Comparison of ENCODE assay signal across 9 cellular contexts in the genomic region with DNA sequence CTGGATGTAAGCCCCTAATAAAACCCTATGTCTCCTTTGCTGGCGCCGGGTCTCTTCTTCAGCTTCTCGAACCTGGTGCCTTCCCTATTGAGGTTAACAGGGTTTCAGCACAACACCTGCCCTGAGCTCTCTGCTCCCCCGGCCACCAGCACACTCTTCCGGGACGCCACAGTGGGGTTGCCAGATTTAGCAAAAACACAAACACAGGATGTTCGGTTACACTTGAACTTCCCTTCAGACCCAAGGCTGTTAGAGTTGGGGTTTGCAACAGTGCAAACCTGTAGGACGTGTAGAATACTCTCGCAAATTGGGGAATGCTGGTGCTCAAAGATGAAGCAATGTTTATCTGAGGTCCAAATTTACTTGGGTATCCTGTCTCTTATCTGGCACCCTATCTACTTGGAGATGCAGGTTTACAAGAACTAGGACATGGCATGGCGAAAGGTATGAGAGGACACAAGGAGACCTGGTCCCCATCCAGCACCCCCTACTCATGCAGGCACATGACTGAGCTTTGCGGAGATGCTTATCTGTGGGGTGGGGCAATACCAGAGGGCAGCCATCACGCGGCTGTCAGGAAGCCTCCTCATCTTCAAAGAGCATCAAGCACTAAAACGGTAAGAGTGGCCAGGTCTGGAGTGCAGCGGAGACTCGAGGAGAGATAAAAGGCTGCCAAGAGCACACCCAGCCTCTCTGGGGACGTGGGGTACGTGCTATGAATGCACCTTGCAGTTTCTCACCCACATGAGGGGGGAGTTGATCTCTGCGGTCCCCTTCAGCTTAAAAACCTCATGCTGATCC. TPM values are rescaled to one million over a fixed set of nuclear protein-coding genes. Genes with fewer than 3 reads are reported as not detected.
DNase-seq lines count a peak whose midpoint lies in the region; ATAC-seq and TF ChIP-seq lines count a peak whose summit lies in the region.
"Had no signal": no experiment of that assay in that cellular context is flagged by ENCODE, and none has a peak within 500 bp of the region (broad histone marks: within the 10 kb centered on the region; RNA-seq: fewer than 3 reads in every experiment).

No MANE protein-coding gene starts in this region.

- no peaks in the 10 kb centered on the region for H3K9me3 ChIP-seq in upper lobe of left lung

- TF ChIP-seq CTCF in upper lobe of left lung (IDR thresholded peaks at IDR 0.05) = no peak

- no peaks in the 10 kb centered on the region for H3K27me3 ChIP-seq in upper lobe of left lung

- intact Hi-C loops in left ventricle myocardium superior (cut with micrococcal nuclease) = no loop called here

- no peak overlapping the region for H3K27ac ChIP-seq in upper lobe of left lung

- ATAC-seq in HG03521 (IDR thresholded peaks at IDR 0.05; ENCODE audit: unreplicated experiment) (peak; percentile 68), upper lobe of left lung (ENCODE audit: low FRiP score in 2 of 2) (no peak), left ventricle myocardium superior (no peak)

- DNase-seq in NCI-H82 (lab: John Stamatoyannopoulos, UW) (peak; percentile 58), NCI-H82 treated with DMSO at 0.1 percent for 48 hours (lab: John Stamatoyannopoulos, UW; ENCODE audit: unreplicated experiment) (no peak), upper lobe of left lung (no peak), left ventricle myocardium superior (no peak), AG08395 (ENCODE audit: low spot score) (no peak)
- DNase-seq in activated T-cell treated with anti-CD3 and anti-CD28 coated beads, Interleukin-2, amount 50 U/mL, for 1 hour = peak; percentile 45
- DNase-seq in stimulated activated naive CD4-positive, alpha-beta T cell treated with Interleukin-2 at 50 U/mL for 16 hours (lab: John Stamatoyannopoulos, UW) = peak; percentile 12

- 19 to 41% methylated on average over 14 to 19 of the region's 19 CpGs for WGBS in upper lobe of left lung, 2 donors

- H3K4me3 ChIP-seq in upper lobe of left lung = no peak overlapping the region

- H3K36me3 ChIP-seq in upper lobe of left lung = no peaks in the 10 kb centered on the region

- TF ChIP-seq EP300 in upper lobe of left lung (IDR thresholded peaks at IDR 0.05) = no peak

- peaks cover 14 to 25% (median 23%) of the 10 kb centered on the region in 4 donors for H3K4me1 ChIP-seq in upper lobe of left lung

- no peak for TF ChIP-seq POLR2A in upper lobe of left lung (IDR thresholded peaks at IDR 0.05)

RNA-seq across cellular contexts. Expression of gene SDK2, which starts 52.8 kb away (rescaled TPM):
- total RNA-seq in upper lobe of left lung (1 to 10 TPM; 1.2 to 7.3 (median 2.9) TPM), left ventricle myocardium superior (1.5 TPM)
- total RNA-seq: lung microvascular endothelial cell had no signal

Comparison
In these comparisons a context has a peak if more than half of its experiments do, and no peak if none do; other contexts are left out.
1. DNase-seq: peak in NCI-H82 (single experiment), activated T-cell treated with anti-CD3 and anti-CD28 coated beads, Interleukin-2, amount 50 U/mL, for 1 hour (single experiment) and stimulated activated naive CD4-positive, alpha-beta T cell treated with Interleukin-2 at 50 U/mL for 16 hours (single experiment); none in NCI-H82 treated with DMSO at 0.1 percent for 48 hours (single experiment), upper lobe of left lung (0 of 2), left ventricle myocardium superior (single experiment) and AG08395 (single experiment).